20 cellular contexts compared by ENCODE assay signal in the genomic region with DNA sequence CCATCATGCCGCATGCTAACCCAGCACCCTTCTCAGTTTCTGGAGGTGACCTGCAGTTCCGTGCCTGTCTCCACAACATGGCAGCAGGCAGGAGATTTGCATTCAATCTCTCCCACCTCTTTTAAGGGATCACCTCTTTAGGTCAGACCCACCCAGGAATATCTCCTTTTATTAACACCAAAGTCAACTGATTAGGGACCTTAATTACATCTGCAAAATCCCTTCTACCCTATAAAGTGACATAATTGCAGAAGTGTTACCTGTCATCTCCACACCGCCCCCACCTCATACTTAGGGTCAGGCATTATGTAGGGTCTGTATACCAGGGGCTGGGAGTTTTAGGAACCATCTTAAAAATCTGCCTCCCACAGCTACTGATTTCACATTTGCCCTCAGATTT.
DNase-seq lines count a peak whose midpoint lies in the region; ATAC-seq and TF ChIP-seq lines count a peak whose summit lies in the region.
"Had no signal": no experiment of that assay in that cellular context is flagged by ENCODE, and none has a peak within 500 bp of the region (broad histone marks: within the 10 kb centered on the region; RNA-seq: fewer than 3 reads in every experiment).

No MANE protein-coding gene starts in this region.

- peak overlapping the region in 5 of 8 donors; percentile 2 to 84 (median 75) for H3K27ac ChIP-seq in spleen
- H3K27ac ChIP-seq: C4-2B, gastrocnemius medialis, right atrium auricular region, thyroid gland had no signal

- no peaks in the 10 kb centered on the region for H3K27me3 ChIP-seq in spleen (replicated peaks in 1 of 7)
- H3K27me3 ChIP-seq: gastrocnemius medialis, right atrium auricular region, thyroid gland had no signal

- no peak for ATAC-seq in activated T-cell treated with anti-CD3 and anti-CD28 coated beads, Interleukin-2, amount 50 U/mL, for 72 hours (replicated peaks in 1 of 2)
- ATAC-seq in GM18511 (IDR thresholded peaks at IDR 0.05; ENCODE audit: unreplicated experiment), result no peak
- ATAC-seq: gastrocnemius medialis, GM23338 had no signal

- H3K36me3 ChIP-seq in spleen, result peaks cover 0 to 12% (median 0%) of the 10 kb centered on the region in 6 donors
- H3K36me3 ChIP-seq: gastrocnemius medialis, right atrium auricular region, thyroid gland had no signal

- H3K27me3 Mint-ChIP-seq in activated T-cell treated with anti-CD3 and anti-CD28 coated beads, Interleukin-2, amount 50 U/mL, for 72 hours (ENCODE audit: low read depth), result no peaks in the 10 kb centered on the region
- no peaks in the 10 kb centered on the region for H3K27me3 Mint-ChIP-seq in IgD-negative memory B cell
- H3K27me3 Mint-ChIP-seq in activated naive CD8-positive, alpha-beta T cell, result no peaks in the 10 kb centered on the region

- peak overlapping the region; percentile 64 to 73 for H3K4me3 Mint-ChIP-seq in activated T-cell treated with anti-CD3 and anti-CD28 coated beads, Interleukin-2, amount 50 U/mL, for 72 hours
- peak overlapping the region in 1 of 4 donors; percentile 27 for H3K4me3 Mint-ChIP-seq in IgD-negative memory B cell
- H3K4me3 Mint-ChIP-seq in activated naive CD8-positive, alpha-beta T cell, result peak overlapping the region; percentile 68
- H3K4me3 Mint-ChIP-seq: GM23338 had no signal

- no peaks in the 10 kb centered on the region for H3K9me3 Mint-ChIP-seq in activated T-cell treated with anti-CD3 and anti-CD28 coated beads, Interleukin-2, amount 50 U/mL, for 72 hours
- H3K9me3 Mint-ChIP-seq in IgD-negative memory B cell, result peaks cover 0 to 3% (median 0%) of the 10 kb centered on the region in 3 donors
- no peaks in the 10 kb centered on the region for H3K9me3 Mint-ChIP-seq in activated naive CD8-positive, alpha-beta T cell (ENCODE audit: low read depth)

- H3K4me3 ChIP-seq in spleen (no peak overlapping the region), foreskin fibroblast (ENCODE audit: low read depth in 1 of 2, low read length in 2 of 2) (no peak overlapping the region)
- H3K4me3 ChIP-seq: gastrocnemius medialis, GM23338, right atrium auricular region, thyroid gland had no signal

- peaks cover 35% of the 10 kb centered on the region for H3K4me1 Mint-ChIP-seq in activated T-cell treated with anti-CD3 and anti-CD28 coated beads, Interleukin-2, amount 50 U/mL, for 72 hours (ENCODE audit: low read depth)
- peaks cover 26 to 44% (median 32%) of the 10 kb centered on the region in 3 donors for H3K4me1 Mint-ChIP-seq in IgD-negative memory B cell
- H3K4me1 Mint-ChIP-seq in activated naive CD8-positive, alpha-beta T cell (ENCODE audit: low read depth), result peaks cover 49% of the 10 kb centered on the region

- intact Hi-C loops in spleen (cut with DNase I; ENCODE audit: low total_unique reads), result no loop called here

- DNase-seq in activated T-cell treated with anti-CD3 and anti-CD28 coated beads, Interleukin-2, amount 50 U/mL, for 72 hours, result no peak
- DNase-seq in activated T-cell treated with anti-CD3 and anti-CD28 coated beads for 4 hours (no peak), spleen (no peak), foreskin fibroblast (no peak), cerebellum (ENCODE audit: low spot score) (no peak)
- DNase-seq: ACHN, anterior cingulate cortex, DMS53, gastrocnemius medialis, GF-D8, KBM-7, NCI-H146, NCI-H2171, thyroid gland had no signal

- TF ChIP-seq POLR2A in spleen (IDR thresholded peaks at IDR 0.05), result no peak

- TF ChIP-seq CTCF in spleen (IDR thresholded peaks at IDR 0.05 in 8 of 11, conservative IDR thresholded peaks at IDR 0.05 in 3 of 11), result no peak
- TF ChIP-seq CTCF in foreskin fibroblast (IDR thresholded peaks at IDR 0.05; ENCODE audit: low read depth, low read length), result no peak

- peaks cover 0 to 10% (median 0%) of the 10 kb centered on the region in 8 donors for H3K9me3 ChIP-seq in spleen
- H3K9me3 ChIP-seq: gastrocnemius medialis, thyroid gland had no signal

- 95 to 99% (median 96%) methylated on average over 3 of the region's 3 CpGs for WGBS in spleen, 5 donors

- peaks cover 3 to 77% (median 43%) of the 10 kb centered on the region in 6 donors for H3K4me1 ChIP-seq in spleen

- peak overlapping the region; percentile 92 for H3K27ac Mint-ChIP-seq in activated T-cell treated with anti-CD3 and anti-CD28 coated beads, Interleukin-2, amount 50 U/mL, for 72 hours
- H3K27ac Mint-ChIP-seq in IgD-negative memory B cell, result peak overlapping the region; percentile 23 to 43 (median 26)
- peak overlapping the region; percentile 93 for H3K27ac Mint-ChIP-seq in activated naive CD8-positive, alpha-beta T cell
- H3K27ac Mint-ChIP-seq: GM23338 had no signal

- H3K36me3 Mint-ChIP-seq in activated T-cell treated with anti-CD3 and anti-CD28 coated beads, Interleukin-2, amount 50 U/mL, for 72 hours (ENCODE audit: insufficient read depth in 2 of 2), result no peaks in the 10 kb centered on the region
- peaks cover 8% of the 10 kb centered on the region for H3K36me3 Mint-ChIP-seq in IgD-negative memory B cell
- H3K36me3 Mint-ChIP-seq in activated naive CD8-positive, alpha-beta T cell, result no peaks in the 10 kb centered on the region

Comparison
In these comparisons a context has a peak if more than half of its experiments do, and no peak if none do; other contexts are left out.
1. H3K27ac Mint-ChIP-seq: peak in every context shown above with its lines; median percentile 93 in activated naive CD8-positive, alpha-beta T cell; 92 in activated T-cell treated with anti-CD3 and anti-CD28 coated beads, Interleukin-2, amount 50 U/mL, for 72 hours; 26 in IgD-negative memory B cell.